In genomic region chr3:50503947-50504346, GRCh38 we compare ENCODE assay signal across 9 cellular contexts. TPM values are rescaled to one million over a fixed set of nuclear protein-coding genes. Genes with fewer than 3 reads are reported as not detected.
DNase-seq lines count a peak whose midpoint lies in the region; ATAC-seq and TF ChIP-seq lines count a peak whose summit lies in the region.
"Had no signal": no experiment of that assay in that cellular context is flagged by ENCODE, and none has a peak within 500 bp of the region (broad histone marks: within the 10 kb centered on the region; RNA-seq: fewer than 3 reads in every experiment).

No MANE protein-coding gene starts in this region.

- TF ChIP-seq CTCF in activated B cell treated with CpG ODN at 0.5 μM for 24 hours (IDR thresholded peaks at IDR 0.05) (no peak), smooth muscle cell (IDR thresholded peaks at IDR 0.05; ENCODE audit: borderline replicate concordance, insufficient read depth, poor library complexity, severe bottlenecking) (no peak)

- no peaks in the 10 kb centered on the region for H3F3A ChIP-seq in smooth muscle cell (ENCODE audit: low read depth)

- no peaks in the 10 kb centered on the region; the same call in 1 of the 2 replicates for H3K4me1 ChIP-seq in iPS-20b (ENCODE audit: insufficient read depth, low read length)
- peaks cover 4% of the 10 kb centered on the region for H3K4me1 ChIP-seq in smooth muscle cell (ENCODE audit: low read depth)

- peaks cover 10% of the 10 kb centered on the region for H3K4me1 Mint-ChIP-seq in activated B cell treated with CpG ODN at 0.5 μM for 24 hours
- peaks cover 9% of the 10 kb centered on the region for H3K4me1 Mint-ChIP-seq in activated CD4-positive, alpha-beta memory T cell treated with anti-CD3 and anti-CD28 coated beads for 36 hours (ENCODE audit: low read depth)

- peak overlapping the region; percentile 38 for H3K4me3 ChIP-seq in H7 (ENCODE audit: insufficient read depth, low read depth, low read length)
- peak overlapping the region; percentile 55; the same call in 1 of the 2 replicates for H3K4me3 ChIP-seq in iPS-20b (ENCODE audit: low read length)
- H3K4me3 ChIP-seq in smooth muscle cell = peak overlapping the region; percentile 60

- H3K4me3 Mint-ChIP-seq in activated B cell treated with CpG ODN at 0.5 μM for 24 hours = peak overlapping the region; percentile 42
- H3K4me3 Mint-ChIP-seq in activated CD4-positive, alpha-beta memory T cell treated with anti-CD3 and anti-CD28 coated beads for 36 hours = no peak overlapping the region

- no peaks in the 10 kb centered on the region for H4K20me1 ChIP-seq in smooth muscle cell (ENCODE audit: low read depth)

- peak; percentile 12 for ATAC-seq in activated B cell treated with CpG ODN at 0.5 μM for 24 hours (ENCODE audit: low read depth)

- H3K27me3 Mint-ChIP-seq in activated B cell treated with CpG ODN at 0.5 μM for 24 hours = peaks cover 29% of the 10 kb centered on the region
- H3K27me3 Mint-ChIP-seq in activated CD4-positive, alpha-beta memory T cell treated with anti-CD3 and anti-CD28 coated beads for 36 hours = peaks cover 20% of the 10 kb centered on the region

- WGBS in smooth muscle cell (ENCODE audit: low lambda C conversion rate) = 47% methylated on average over 13 of the region's 13 CpGs

- no peaks in the 10 kb centered on the region for H3K36me3 Mint-ChIP-seq in activated B cell treated with CpG ODN at 0.5 μM for 24 hours (ENCODE audit: low read depth)
- H3K36me3 Mint-ChIP-seq in activated CD4-positive, alpha-beta memory T cell treated with anti-CD3 and anti-CD28 coated beads for 36 hours = no peaks in the 10 kb centered on the region

- H3K36me3 ChIP-seq in H7 (replicated peaks; ENCODE audit: control insufficient read depth, insufficient read depth, low read length) (no peaks in the 10 kb centered on the region), iPS-20b (ENCODE audit: insufficient read depth, low read depth, low read length) (no peaks in the 10 kb centered on the region), smooth muscle cell (ENCODE audit: low read depth) (no peaks in the 10 kb centered on the region)

- no peaks in the 10 kb centered on the region for H3K79me2 ChIP-seq in smooth muscle cell (ENCODE audit: low read depth)

- intact Hi-C loops in activated B cell treated with CpG ODN at 0.5 μM for 24 hours (cut with micrococcal nuclease) = loop anchor here (1.0 to 5.0 kb wide), 2 partner anchors 11 to 108 kb away; partner anchors contain the start of gene CISH
- intact Hi-C loops in activated CD4-positive, alpha-beta memory T cell treated with anti-CD3 and anti-CD28 coated beads for 36 hours (cut with micrococcal nuclease) = no loop called here

- H3K9ac ChIP-seq in iPS-20b (ENCODE audit: low read depth, low read length) (no peak overlapping the region), smooth muscle cell (ENCODE audit: low read depth) (no peak overlapping the region)

- H3K9me3 Mint-ChIP-seq in activated B cell treated with CpG ODN at 0.5 μM for 24 hours = no peaks in the 10 kb centered on the region
- H3K9me3 Mint-ChIP-seq in activated CD4-positive, alpha-beta memory T cell treated with anti-CD3 and anti-CD28 coated beads for 36 hours = no peaks in the 10 kb centered on the region

- H3K27me3 ChIP-seq in H7 (ENCODE audit: control insufficient read depth, insufficient read depth, low read length) (peaks cover 29% of the 10 kb centered on the region), iPS-20b (ENCODE audit: insufficient read depth, low read length) (peaks cover 53% of the 10 kb centered on the region), smooth muscle cell (ENCODE audit: low read depth) (peaks cover 42% of the 10 kb centered on the region)

- H3K27ac ChIP-seq in iPS-20b (ENCODE audit: low read length) (no peak overlapping the region), smooth muscle cell (ENCODE audit: low read depth) (no peak overlapping the region)

- no peak overlapping the region for H2AFZ ChIP-seq in smooth muscle cell (ENCODE audit: low read depth)

- H3K4me2 ChIP-seq in smooth muscle cell = peak overlapping the region; percentile 95

- CTCF ChIA-PET in activated B cell treated with CpG ODN at 0.5 μM for 24 hours (lab: Charles Lee) = no interaction called here
- CTCF ChIA-PET in activated CD4-positive, alpha-beta memory T cell treated with anti-CD3 and anti-CD28 coated beads for 36 hours (lab: Charles Lee) = interaction anchor here (0.8 to 0.9 kb wide), 2 partner anchors 133 to 170 kb away, joined by 3 to 4 read pairs; no protein-coding TSS in a partner anchor
- CTCF ChIA-PET in HEK293T (lab: Yijun Ruan, JAX) = no interaction called here

- H3K9me3 ChIP-seq in iPS-20b (ENCODE audit: insufficient read depth, low read depth, low read length) (no peaks in the 10 kb centered on the region), smooth muscle cell (replicated peaks; ENCODE audit: low read depth) (no peaks in the 10 kb centered on the region)

- H3K27ac Mint-ChIP-seq in activated B cell treated with CpG ODN at 0.5 μM for 24 hours = no peak overlapping the region
- H3K27ac Mint-ChIP-seq in activated CD4-positive, alpha-beta memory T cell treated with anti-CD3 and anti-CD28 coated beads for 36 hours = no peak overlapping the region

- POLR2A ChIA-PET in activated B cell treated with CpG ODN at 0.5 μM for 24 hours (lab: Charles Lee) = interaction anchor here (0.8 to 1.2 kb wide), 2 partner anchors 66 to 881 kb away, joined by 4 to 8 read pairs; partner anchors contain the start of genes HEMK1 and MANF
- POLR2A ChIA-PET in activated CD4-positive, alpha-beta memory T cell treated with anti-CD3 and anti-CD28 coated beads for 36 hours (lab: Charles Lee) = no interaction called here
- POLR2A ChIA-PET in HEK293T (lab: Yijun Ruan, JAX) = no interaction called here

- DNase-seq in H7 = no peak
- no peak for DNase-seq in activated B cell treated with CpG ODN at 0.5 μM for 24 hours
- DNase-seq in smooth muscle cell (lab: John Stamatoyannopoulos, UW; ENCODE audit: unreplicated experiment) = no peak
- DNase-seq in activated CD4-positive, alpha-beta memory T cell treated with anti-CD3 and anti-CD28 coated beads for 36 hours = no peak
- no peak for DNase-seq in epidermal melanocyte (ENCODE audit: insufficient read length, low spot score)
- no peak for DNase-seq in HEK293T (ENCODE audit: extremely low spot score)
- DNase-seq in CD1c-positive myeloid dendritic cell (ENCODE audit: extremely low spot score) = no peak

TF ChIP-seq in HEK293T, 16 proteins besides CTCF, POLR2A, EP300 and RAD21:
- TF ChIP-seq ARNT (IDR thresholded peaks at IDR 0.05) (no peak), ELF4 (IDR thresholded peaks at IDR 0.05) (no peak), SUZ12 (IDR thresholded peaks at IDR 0.05) (no peak), CTBP1 (IDR thresholded peaks at IDR 0.05; ENCODE audit: borderline replicate concordance) (no peak), FOXK2 (IDR thresholded peaks at IDR 0.05) (no peak), L3MBTL2 (conservative IDR thresholded peaks at IDR 0.05) (no peak), BHLHE40 (IDR thresholded peaks at IDR 0.05; ENCODE audit: borderline replicate concordance) (no peak), SP1 (IDR thresholded peaks at IDR 0.05) (no peak), ZNF384 (IDR thresholded peaks at IDR 0.05) (no peak), NFRKB (IDR thresholded peaks at IDR 0.05) (no peak), LEF1 (IDR thresholded peaks at IDR 0.05; ENCODE audit: borderline replicate concordance) (no peak), HDGF (IDR thresholded peaks at IDR 0.05; ENCODE audit: borderline replicate concordance) (no peak), FOXM1 (IDR thresholded peaks at IDR 0.05; ENCODE audit: borderline replicate concordance) (no peak), TARDBP (IDR thresholded peaks at IDR 0.05) (no peak), FOXA1 (IDR thresholded peaks at IDR 0.05) (no peak)
- TF ChIP-seq, protein P1, sequence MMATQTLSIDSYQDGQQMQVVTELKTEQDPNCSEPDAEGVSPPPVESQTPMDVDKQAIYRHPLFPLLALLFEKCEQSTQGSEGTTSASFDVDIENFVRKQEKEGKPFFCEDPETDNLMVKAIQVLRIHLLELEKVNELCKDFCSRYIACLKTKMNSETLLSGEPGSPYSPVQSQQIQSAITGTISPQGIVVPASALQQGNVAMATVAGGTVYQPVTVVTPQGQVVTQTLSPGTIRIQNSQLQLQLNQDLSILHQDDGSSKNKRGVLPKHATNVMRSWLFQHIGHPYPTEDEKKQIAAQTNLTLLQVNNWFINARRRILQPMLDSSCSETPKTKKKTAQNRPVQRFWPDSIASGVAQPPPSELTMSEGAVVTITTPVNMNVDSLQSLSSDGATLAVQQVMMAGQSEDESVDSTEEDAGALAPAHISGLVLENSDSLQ (IDR thresholded peaks at IDR 0.05) = no peak
TF ChIP-seq in HEK293T: peak in this region for 0.

RNA-seq across cellular contexts. Expression of gene CACNA2D2, which starts 0.5 kb away (rescaled TPM):
- total RNA-seq in H7 (2014; rRNA removed; shearing (Covaris generic)) = 5.5 and 5.9 TPM in 2 replicates
- total RNA-seq in activated B cell treated with CpG ODN at 0.5 μM for 24 hours = 0.34 and 0.53 TPM in 2 replicates
- total RNA-seq in smooth muscle cell = 0.27 and 0.31 TPM in 2 replicates
- 0.51 and 0.58 TPM in 2 replicates for polyA plus RNA-seq in smooth muscle cell
- total RNA-seq in activated CD4-positive, alpha-beta memory T cell treated with anti-CD3 and anti-CD28 coated beads for 36 hours = under 1 TPM; 0.63 to 0.69 TPM
- total RNA-seq: dermis blood vessel endothelial cell had no signal
